9 cellular contexts compared by ENCODE assay signal in the genomic region with DNA sequence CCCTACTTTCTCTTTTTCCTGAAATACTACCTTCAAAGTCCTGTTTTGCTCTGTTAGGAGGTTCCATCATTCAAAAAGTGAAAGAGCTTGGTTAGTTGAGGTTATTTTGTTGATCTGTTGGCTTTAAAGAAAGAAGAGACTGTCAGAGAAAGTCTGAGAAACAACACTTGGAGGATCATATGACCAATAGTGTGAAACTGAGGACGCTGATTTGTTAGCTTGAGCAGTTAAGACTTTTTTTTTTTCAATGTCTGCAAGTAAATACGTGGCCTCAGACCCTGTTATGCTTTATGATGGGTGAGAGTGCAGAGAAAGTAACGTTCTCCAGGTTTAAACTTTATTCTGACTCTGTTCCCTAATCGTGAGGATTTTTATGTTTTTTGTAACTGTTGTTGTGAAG. TPM values are rescaled to one million over a fixed set of nuclear protein-coding genes. Genes with fewer than 3 reads are reported as not detected.
DNase-seq lines count a peak whose midpoint lies in the region; ATAC-seq, FAIRE-seq and TF ChIP-seq lines count a peak whose summit lies in the region.
"Had no signal": no experiment of that assay in that cellular context is flagged by ENCODE, and none has a peak within 500 bp of the region (broad histone marks: within the 10 kb centered on the region; RNA-seq: fewer than 3 reads in every experiment).

No MANE protein-coding gene starts in this region.

- no peaks in the 10 kb centered on the region for H3K27me3 ChIP-seq in gastrocnemius medialis

- H3K36me3 Mint-ChIP-seq in WTC11 = peaks cover 2% of the 10 kb centered on the region

- no peaks in the 10 kb centered on the region for H3K27me3 Mint-ChIP-seq in WTC11 (ENCODE audit: low read depth)

- peak overlapping the region; percentile 69 to 92 (median 86) for H3K27ac ChIP-seq in gastrocnemius medialis

- CTCF ChIA-PET in WTC11 (lab: Charles Lee) = no interaction called here

- H3K4me3 ChIP-seq in gastrocnemius medialis = peak overlapping the region; percentile 13 to 39 (median 18)

- ATAC-seq in WTC11 (no peak), gastrocnemius medialis (peak in 1 of 2 donors; percentile 30), GM19455 (IDR thresholded peaks at IDR 0.05; ENCODE audit: unreplicated experiment) (no peak), HG02973 (IDR thresholded peaks at IDR 0.05; ENCODE audit: unreplicated experiment) (no peak)

- no peaks in the 10 kb centered on the region for H3K36me3 ChIP-seq in gastrocnemius medialis

- peak; percentile 76 for FAIRE-seq in GM18507 (lab: Jason Lieb, UNC)
- FAIRE-seq: G401.6 had no signal

- TF ChIP-seq POLR2A in gastrocnemius medialis (IDR thresholded peaks at IDR 0.05) = no peak

- TF ChIP-seq CTCF in WTC11 (IDR thresholded peaks at IDR 0.05) = no peak
- TF ChIP-seq CTCF in gastrocnemius medialis (IDR thresholded peaks at IDR 0.05 in 4 of 5, conservative IDR thresholded peaks at IDR 0.05 in 1 of 5) = no peak

- H3K4me1 Mint-ChIP-seq in WTC11 = peaks cover 62% of the 10 kb centered on the region

- H3K4me3 Mint-ChIP-seq in WTC11 = no peak overlapping the region

- DNase-seq in GM18507 (ENCODE audit: extremely low spot score, insufficient read length, low read depth) (no peak), WTC11 (ENCODE audit: low spot score) (no peak), globus pallidus (ENCODE audit: low spot score) (peak; percentile 86), gastrocnemius medialis (no peak), HuH-7 (ENCODE audit: low spot score) (no peak)
- no peak for DNase-seq in activated CD4-positive, alpha-beta T cell treated with anti-CD3 and anti-CD28 coated beads for 4 hours

- in situ Hi-C loops in gastrocnemius medialis (cut with MboI; ENCODE audit: low sequenced_read_pairs in 4 of 4) = loop anchor here in 1 of 4 donors (5.0 kb wide), 1 partner anchor 45 kb away; a partner anchor contains a TSS

- H3K27ac Mint-ChIP-seq in WTC11 = peak overlapping the region; percentile 32

- H3K9me3 ChIP-seq in gastrocnemius medialis = no peaks in the 10 kb centered on the region

- POLR2A ChIA-PET in WTC11 (lab: Charles Lee) = no interaction called here

- intact Hi-C loops in gastrocnemius medialis (cut with DNase I; ENCODE audit: low total_unique reads) = loop anchor here (2.0 kb wide), 1 partner anchor 46 kb away; a partner anchor contains a TSS

- peaks cover 82 to 86% of the 10 kb centered on the region in 2 donors for H3K4me1 ChIP-seq in gastrocnemius medialis

- H3K9me3 Mint-ChIP-seq in WTC11 = no peaks in the 10 kb centered on the region

TF ChIP-seq in WTC11, 78 proteins besides CTCF, POLR2A, EP300 and RAD21:
- TF ChIP-seq, protein P1, sequence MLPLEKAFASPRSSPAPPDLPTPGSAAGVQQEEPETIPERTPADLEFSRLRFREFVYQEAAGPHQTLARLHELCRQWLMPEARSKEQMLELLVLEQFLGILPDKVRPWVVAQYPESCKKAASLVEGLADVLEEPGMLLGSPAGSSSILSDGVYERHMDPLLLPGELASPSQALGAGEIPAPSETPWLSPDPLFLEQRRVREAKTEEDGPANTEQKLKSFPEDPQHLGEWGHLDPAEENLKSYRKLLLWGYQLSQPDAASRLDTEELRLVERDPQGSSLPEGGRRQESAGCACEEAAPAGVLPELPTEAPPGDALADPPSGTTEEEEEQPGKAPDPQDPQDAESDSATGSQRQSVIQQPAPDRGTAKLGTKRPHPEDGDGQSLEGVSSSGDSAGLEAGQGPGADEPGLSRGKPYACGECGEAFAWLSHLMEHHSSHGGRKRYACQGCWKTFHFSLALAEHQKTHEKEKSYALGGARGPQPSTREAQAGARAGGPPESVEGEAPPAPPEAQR (CRISPR knock-in tag; IDR thresholded peaks at IDR 0.05) = no peak
- no peak for TF ChIP-seq MXD4 (CRISPR knock-in tag; IDR thresholded peaks at IDR 0.05; ENCODE audit: borderline replicate concordance)
- TF ChIP-seq OVOL2 (CRISPR knock-in tag; IDR thresholded peaks at IDR 0.05; ENCODE audit: borderline replicate concordance) = no peak
- TF ChIP-seq ZNF317 (CRISPR knock-in tag; IDR thresholded peaks at IDR 0.05; ENCODE audit: borderline replicate concordance, low read depth) = no peak
- TF ChIP-seq, protein P2, sequence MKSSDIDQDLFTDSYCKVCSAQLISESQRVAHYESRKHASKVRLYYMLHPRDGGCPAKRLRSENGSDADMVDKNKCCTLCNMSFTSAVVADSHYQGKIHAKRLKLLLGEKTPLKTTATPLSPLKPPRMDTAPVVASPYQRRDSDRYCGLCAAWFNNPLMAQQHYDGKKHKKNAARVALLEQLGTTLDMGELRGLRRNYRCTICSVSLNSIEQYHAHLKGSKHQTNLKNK (CRISPR knock-in tag; IDR thresholded peaks at IDR 0.05) = no peak
- TF ChIP-seq, protein P3, sequence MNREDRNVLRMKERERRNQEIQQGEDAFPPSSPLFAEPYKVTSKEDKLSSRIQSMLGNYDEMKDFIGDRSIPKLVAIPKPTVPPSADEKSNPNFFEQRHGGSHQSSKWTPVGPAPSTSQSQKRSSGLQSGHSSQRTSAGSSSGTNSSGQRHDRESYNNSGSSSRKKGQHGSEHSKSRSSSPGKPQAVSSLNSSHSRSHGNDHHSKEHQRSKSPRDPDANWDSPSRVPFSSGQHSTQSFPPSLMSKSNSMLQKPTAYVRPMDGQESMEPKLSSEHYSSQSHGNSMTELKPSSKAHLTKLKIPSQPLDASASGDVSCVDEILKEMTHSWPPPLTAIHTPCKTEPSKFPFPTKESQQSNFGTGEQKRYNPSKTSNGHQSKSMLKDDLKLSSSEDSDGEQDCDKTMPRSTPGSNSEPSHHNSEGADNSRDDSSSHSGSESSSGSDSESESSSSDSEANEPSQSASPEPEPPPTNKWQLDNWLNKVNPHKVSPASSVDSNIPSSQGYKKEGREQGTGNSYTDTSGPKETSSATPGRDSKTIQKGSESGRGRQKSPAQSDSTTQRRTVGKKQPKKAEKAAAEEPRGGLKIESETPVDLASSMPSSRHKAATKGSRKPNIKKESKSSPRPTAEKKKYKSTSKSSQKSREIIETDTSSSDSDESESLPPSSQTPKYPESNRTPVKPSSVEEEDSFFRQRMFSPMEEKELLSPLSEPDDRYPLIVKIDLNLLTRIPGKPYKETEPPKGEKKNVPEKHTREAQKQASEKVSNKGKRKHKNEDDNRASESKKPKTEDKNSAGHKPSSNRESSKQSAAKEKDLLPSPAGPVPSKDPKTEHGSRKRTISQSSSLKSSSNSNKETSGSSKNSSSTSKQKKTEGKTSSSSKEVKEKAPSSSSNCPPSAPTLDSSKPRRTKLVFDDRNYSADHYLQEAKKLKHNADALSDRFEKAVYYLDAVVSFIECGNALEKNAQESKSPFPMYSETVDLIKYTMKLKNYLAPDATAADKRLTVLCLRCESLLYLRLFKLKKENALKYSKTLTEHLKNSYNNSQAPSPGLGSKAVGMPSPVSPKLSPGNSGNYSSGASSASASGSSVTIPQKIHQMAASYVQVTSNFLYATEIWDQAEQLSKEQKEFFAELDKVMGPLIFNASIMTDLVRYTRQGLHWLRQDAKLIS (CRISPR knock-in tag; IDR thresholded peaks at IDR 0.05; ENCODE audit: borderline replicate concordance) = no peak
- no peak for TF ChIP-seq ATF1 (CRISPR knock-in tag; IDR thresholded peaks at IDR 0.05)
- TF ChIP-seq ZNF396 (CRISPR knock-in tag; IDR thresholded peaks at IDR 0.05; ENCODE audit: borderline replicate concordance) = no peak
- TF ChIP-seq FOXK1 (CRISPR knock-in tag; IDR thresholded peaks at IDR 0.05) = no peak
- no peak for TF ChIP-seq RELA (CRISPR knock-in tag; IDR thresholded peaks at IDR 0.05; ENCODE audit: borderline replicate concordance)
- TF ChIP-seq TEAD1 (CRISPR knock-in tag; IDR thresholded peaks at IDR 0.05) = no peak
- no peak for TF ChIP-seq ETV6 (CRISPR knock-in tag; IDR thresholded peaks at IDR 0.05)
- no peak for TF ChIP-seq GTF2I (CRISPR knock-in tag; conservative IDR thresholded peaks at IDR 0.05)
- no peak for TF ChIP-seq IRF2 (CRISPR knock-in tag; IDR thresholded peaks at IDR 0.05; ENCODE audit: borderline replicate concordance, low read depth)
- TF ChIP-seq, protein P4, sequence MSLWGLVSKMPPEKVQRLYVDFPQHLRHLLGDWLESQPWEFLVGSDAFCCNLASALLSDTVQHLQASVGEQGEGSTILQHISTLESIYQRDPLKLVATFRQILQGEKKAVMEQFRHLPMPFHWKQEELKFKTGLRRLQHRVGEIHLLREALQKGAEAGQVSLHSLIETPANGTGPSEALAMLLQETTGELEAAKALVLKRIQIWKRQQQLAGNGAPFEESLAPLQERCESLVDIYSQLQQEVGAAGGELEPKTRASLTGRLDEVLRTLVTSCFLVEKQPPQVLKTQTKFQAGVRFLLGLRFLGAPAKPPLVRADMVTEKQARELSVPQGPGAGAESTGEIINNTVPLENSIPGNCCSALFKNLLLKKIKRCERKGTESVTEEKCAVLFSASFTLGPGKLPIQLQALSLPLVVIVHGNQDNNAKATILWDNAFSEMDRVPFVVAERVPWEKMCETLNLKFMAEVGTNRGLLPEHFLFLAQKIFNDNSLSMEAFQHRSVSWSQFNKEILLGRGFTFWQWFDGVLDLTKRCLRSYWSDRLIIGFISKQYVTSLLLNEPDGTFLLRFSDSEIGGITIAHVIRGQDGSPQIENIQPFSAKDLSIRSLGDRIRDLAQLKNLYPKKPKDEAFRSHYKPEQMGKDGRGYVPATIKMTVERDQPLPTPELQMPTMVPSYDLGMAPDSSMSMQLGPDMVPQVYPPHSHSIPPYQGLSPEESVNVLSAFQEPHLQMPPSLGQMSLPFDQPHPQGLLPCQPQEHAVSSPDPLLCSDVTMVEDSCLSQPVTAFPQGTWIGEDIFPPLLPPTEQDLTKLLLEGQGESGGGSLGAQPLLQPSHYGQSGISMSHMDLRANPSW (CRISPR knock-in tag; conservative IDR thresholded peaks at IDR 0.05; ENCODE audit: low read depth) = no peak

RNA-seq across cellular contexts. Expression of a gene that starts 45.9 kb away (rescaled TPM):
- total RNA-seq in WTC11 (2021) = 17.4 to 19.7 TPM (median 18.7 TPM) in 3 replicates
- 10 to 100 TPM; 11.4 to 27.9 (median 26.6) TPM for total RNA-seq in gastrocnemius medialis
